ENCODE assay signal across 24 cellular contexts in the genomic region with DNA sequence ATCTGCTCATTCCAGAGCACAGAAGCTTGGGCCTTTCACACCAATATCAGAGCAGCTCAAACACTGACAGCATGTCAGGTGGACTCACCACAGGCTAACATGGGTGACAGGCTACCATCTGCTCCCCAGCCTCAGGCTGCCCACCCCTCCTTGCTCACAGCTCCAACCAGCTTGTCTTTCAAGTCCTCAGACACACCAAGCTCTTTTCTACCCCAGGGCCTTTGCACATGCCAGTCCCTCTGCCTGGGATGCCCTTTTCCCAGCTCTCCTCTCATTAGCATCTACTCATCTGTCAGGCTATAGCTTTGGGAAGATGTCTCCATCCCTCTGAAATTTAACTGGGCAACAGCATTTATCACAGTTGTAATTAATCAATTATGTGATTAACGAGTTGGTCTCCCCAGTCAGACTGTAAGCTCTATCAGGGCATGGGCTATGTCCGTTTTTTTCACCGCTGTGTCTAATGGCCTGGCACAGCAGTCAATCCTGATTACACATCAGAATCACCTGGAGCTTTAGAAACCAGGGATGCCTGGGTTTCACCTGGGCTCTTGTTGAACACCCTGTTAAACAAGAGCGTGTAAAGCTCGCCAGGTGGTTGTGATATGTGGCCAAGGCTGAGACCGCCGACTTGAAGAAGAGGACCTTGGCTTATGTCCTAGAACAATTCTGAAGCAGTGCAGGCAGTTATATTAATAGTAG.
"Had no signal": no experiment of that assay in that cellular context is flagged by ENCODE, and none has a peak within 500 bp of the region (broad histone marks: within the 10 kb centered on the region; RNA-seq: fewer than 3 reads in every experiment).

No MANE protein-coding gene starts in this region.

- H3K4me1 Mint-ChIP-seq: activated naive CD8-positive, alpha-beta T cell treated with anti-CD3 and anti-CD28 coated beads, Interleukin-2, amount 10 ng/mL, durations not matched to agents 7 days and 5 days had no signal

- DNase-seq: activated CD4-positive, alpha-beta T cell treated with anti-CD3 and anti-CD28 coated beads, Interleukin-2, amount 50 U/mL, for 1 hour; activated CD4-positive, CD25-positive, alpha-beta regulatory T cell treated with anti-CD3 and anti-CD28 coated beads, Interleukin-2, amount 50 U/mL, for 72 hours; activated naive CD4-positive, alpha-beta T cell treated with Interleukin-2 at 50 U/mL for 16 hours; activated naive CD8-positive, alpha-beta T cell treated with anti-CD3 and anti-CD28 coated beads, Interleukin-2, amount 10 ng/mL, durations not matched to agents 7 days and 5 days; amygdala; caudate nucleus; colonic mucosa; erythroblast; foreskin melanocyte; glutamatergic neuron; hippocampal formation; islet precursor cell; left ventricle myocardium superior; stimulated activated CD4-positive, alpha-beta T cell treated with anti-CD3 and anti-CD28 coated beads, Interleukin-2, amount 100 ng/mL, for 24 hours; stimulated activated naive CD8-positive, alpha-beta T cell treated with anti-CD3 and anti-CD28 coated beads, Interleukin-15, Interleukin-2, amounts not matched to agents 100 U/mL and 50 U/mL, for 24 hours; substantia nigra; T-helper 17 cell; transverse colon; uterus had no signal

- H3K27me3 Mint-ChIP-seq: activated naive CD8-positive, alpha-beta T cell treated with anti-CD3 and anti-CD28 coated beads, Interleukin-2, amount 10 ng/mL, durations not matched to agents 7 days and 5 days; T-helper 17 cell had no signal

- H3K9me3 ChIP-seq: colonic mucosa, transverse colon, uterus had no signal

- H3K36me3 ChIP-seq: colonic mucosa, transverse colon, uterus had no signal

- H3K27ac Mint-ChIP-seq: activated naive CD8-positive, alpha-beta T cell treated with anti-CD3 and anti-CD28 coated beads, Interleukin-2, amount 10 ng/mL, durations not matched to agents 7 days and 5 days; activated T-helper 2 cell treated with anti-CD3 and anti-CD28 coated beads, Interferon-gamma antibody, Interleukin-2, Interleukin-4, amounts not matched to agents 10 μg/mL and 5 μg/mL and 100 μg/mL, durations not matched to agents 14 hours and 24 hours and 36 hours; progenitor cell of endocrine pancreas; T-helper 17 cell had no signal

- H3K4me3 Mint-ChIP-seq: activated naive CD8-positive, alpha-beta T cell treated with anti-CD3 and anti-CD28 coated beads, Interleukin-2, amount 10 ng/mL, durations not matched to agents 7 days and 5 days; neural crest cell; T-helper 17 cell had no signal

- H3K27me3 ChIP-seq: colonic mucosa, transverse colon, uterus had no signal

- H3K9me3 Mint-ChIP-seq: activated naive CD8-positive, alpha-beta T cell treated with anti-CD3 and anti-CD28 coated beads, Interleukin-2, amount 10 ng/mL, durations not matched to agents 7 days and 5 days; activated T-helper 2 cell treated with anti-CD3 and anti-CD28 coated beads, Interferon-gamma antibody, Interleukin-2, Interleukin-4, amounts not matched to agents 10 μg/mL and 5 μg/mL and 100 μg/mL, durations not matched to agents 14 hours and 24 hours and 36 hours; neural crest cell had no signal

- H3K4me3 ChIP-seq: colonic mucosa, transverse colon, uterus had no signal

- FAIRE-seq: endometrium had no signal

- H3K4me1 ChIP-seq: colonic mucosa, uterus had no signal

- ATAC-seq: left ventricle myocardium superior; stimulated activated naive CD8-positive, alpha-beta T cell treated with anti-CD3 and anti-CD28 coated beads, Interleukin-15, Interleukin-2, amounts not matched to agents 100 U/mL and 50 U/mL, for 24 hours; T-helper 17 cell had no signal

- H3K27ac ChIP-seq: colonic mucosa, transverse colon, uterus, VCaP had no signal
